Comparison of ENCODE assay signal across 15 cellular contexts in the genomic region with DNA sequence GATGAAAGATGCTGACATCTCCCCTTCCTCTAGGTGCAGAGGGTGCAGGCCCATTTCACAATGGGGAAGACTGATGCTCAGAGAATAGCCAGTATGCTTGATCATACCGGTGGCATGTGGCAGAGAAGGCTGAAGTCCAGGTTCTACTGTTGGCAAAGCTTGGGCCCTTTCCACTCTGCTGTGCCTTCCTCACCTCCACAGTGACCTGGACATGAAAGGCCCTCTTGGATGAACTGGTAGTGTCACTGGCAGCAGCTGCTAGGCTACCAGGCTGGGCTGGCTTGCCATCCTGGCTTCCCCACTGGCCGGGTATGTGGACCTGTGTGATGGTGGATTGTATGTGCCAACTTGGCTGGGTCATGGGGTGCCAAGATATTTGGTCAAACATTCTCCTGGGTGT.
A peak's percentile ranks its signal among the peaks of the same experiment; 100 is the strongest.
DNase-seq lines count a peak whose midpoint lies in the region; ATAC-seq, FAIRE-seq and TF ChIP-seq lines count a peak whose summit lies in the region.
"Had no signal": no experiment of that assay in that cellular context is flagged by ENCODE, and none has a peak within 500 bp of the region (broad histone marks: within the 10 kb centered on the region; RNA-seq: fewer than 3 reads in every experiment).

No MANE protein-coding gene starts in this region.

- H3K4me3 Mint-ChIP-seq in activated T-helper 1 cell treated with anti-CD3 and anti-CD28 coated beads, Interleukin-12 subunit alpha, Interleukin-12 subunit beta, Interleukin-2, Interleukin-4 antibody, amounts not matched to agents 30 ng/mL and 10 ng/mL and 1 ng/mL, durations not matched to agents 14 hours and 24 hours and 36 hours: no peak overlapping the region
- no peak overlapping the region for H3K4me3 Mint-ChIP-seq in stimulated activated naive B cell treated with anti-CD40 and anti-IgM and Interleukin-4, amounts not matched to agents 10 μg/mL and 1 μg/mL and 100 μg/mL, for 72 hours
- H3K4me3 Mint-ChIP-seq: B cell; CD4-positive, alpha-beta T cell; GM23338; H9 had no signal

- WGBS in right lobe of liver (ENCODE audit: insufficient coverage, low coverage, low lambda C conversion rate, missing lambda C conversion rate): no CpG with 5 or more reads among the region's 2 CpGs

- intact Hi-C loops in activated T-helper 1 cell treated with anti-CD3 and anti-CD28 coated beads, Interleukin-12 subunit alpha, Interleukin-12 subunit beta, Interleukin-2, Interleukin-4 antibody, amounts not matched to agents 30 ng/mL and 10 ng/mL and 1 ng/mL, durations not matched to agents 14 hours and 24 hours and 36 hours (cut with micrococcal nuclease): no loop called here
- intact Hi-C loops in right lobe of liver (cut with DNase I) (no loop called here), breast epithelium (cut with DNase I; ENCODE audit: low total_unique reads) (no loop called here)

- TF ChIP-seq CTCF in RWPE2 (IDR thresholded peaks at IDR 0.05; ENCODE audit: poor library complexity, severe bottlenecking): no peak
- TF ChIP-seq CTCF in right lobe of liver (IDR thresholded peaks at IDR 0.05): no peak
- TF ChIP-seq CTCF in breast epithelium (IDR thresholded peaks at IDR 0.05): no peak

- H3K9me3 ChIP-seq in RWPE2 (ENCODE audit: severe bottlenecking): no peaks in the 10 kb centered on the region
- H3K9me3 ChIP-seq in right lobe of liver: no peaks in the 10 kb centered on the region
- no peaks in the 10 kb centered on the region for H3K9me3 ChIP-seq in breast epithelium

- H3K36me3 ChIP-seq in RWPE2 (ENCODE audit: low read depth) (no peaks in the 10 kb centered on the region), right lobe of liver (no peaks in the 10 kb centered on the region), breast epithelium (no peaks in the 10 kb centered on the region)

- FAIRE-seq in RCC 7860 (lab: Jason Lieb, UNC): no peak
- FAIRE-seq: A204.1 had no signal

- TF ChIP-seq POLR2A in right lobe of liver (IDR thresholded peaks at IDR 0.05): no peak
- no peak for TF ChIP-seq POLR2A in breast epithelium (IDR thresholded peaks at IDR 0.05)

- no peaks in the 10 kb centered on the region for H3K27me3 Mint-ChIP-seq in activated T-helper 1 cell treated with anti-CD3 and anti-CD28 coated beads, Interleukin-12 subunit alpha, Interleukin-12 subunit beta, Interleukin-2, Interleukin-4 antibody, amounts not matched to agents 30 ng/mL and 10 ng/mL and 1 ng/mL, durations not matched to agents 14 hours and 24 hours and 36 hours (ENCODE audit: insufficient read depth)
- peaks cover 0 to 9% of the 10 kb centered on the region in 2 donors for H3K27me3 Mint-ChIP-seq in stimulated activated naive B cell treated with anti-CD40 and anti-IgM and Interleukin-4, amounts not matched to agents 10 μg/mL and 1 μg/mL and 100 μg/mL, for 72 hours
- H3K27me3 Mint-ChIP-seq: CD4-positive, alpha-beta T cell had no signal

- H3K27ac Mint-ChIP-seq in activated T-helper 1 cell treated with anti-CD3 and anti-CD28 coated beads, Interleukin-12 subunit alpha, Interleukin-12 subunit beta, Interleukin-2, Interleukin-4 antibody, amounts not matched to agents 30 ng/mL and 10 ng/mL and 1 ng/mL, durations not matched to agents 14 hours and 24 hours and 36 hours: peak overlapping the region; percentile 42
- H3K27ac Mint-ChIP-seq in stimulated activated naive B cell treated with anti-CD40 and anti-IgM and Interleukin-4, amounts not matched to agents 10 μg/mL and 1 μg/mL and 100 μg/mL, for 72 hours: peak overlapping the region; percentile 56
- H3K27ac Mint-ChIP-seq: B cell; CD4-positive, alpha-beta T cell; GM23338 had no signal

- no peak overlapping the region for H3K27ac ChIP-seq in RWPE2 (ENCODE audit: poor library complexity, severe bottlenecking)
- H3K27ac ChIP-seq in right lobe of liver: peak overlapping the region in 2 of 3 donors; percentile 72 to 78
- H3K27ac ChIP-seq in breast epithelium: no peak overlapping the region

- ATAC-seq in RWPE2 (ENCODE audit: low read depth): 0 out of 3 replicates have a peak, but pooled peaks have one; percentile 14
- ATAC-seq in right lobe of liver: peak; percentile 51 to 87 (median 84)
- no peak for ATAC-seq in stimulated activated naive B cell treated with anti-CD40 and anti-IgM and Interleukin-4, amounts not matched to agents 10 μg/mL and 1 μg/mL and 100 μg/mL, for 72 hours (replicated peaks)
- ATAC-seq in GM18868 (IDR thresholded peaks at IDR 0.05; ENCODE audit: unreplicated experiment): no peak
- ATAC-seq: GM23338 had no signal

- DNase-seq in RWPE2 (ENCODE audit: low spot score) (no peak), right lobe of liver (peak in 2 of 3 donors; percentile 94 to 95), RCC 7860 (ENCODE audit: low spot score) (no peak), breast epithelium (ENCODE audit: low spot score in 2 of 2) (no peak)
- DNase-seq in activated T-helper 1 cell treated with anti-CD3 and anti-CD28 coated beads, Interleukin-12 subunit alpha, Interleukin-12 subunit beta, Interleukin-2, Interleukin-4 antibody, amounts not matched to agents 30 ng/mL and 10 ng/mL and 1 ng/mL, durations not matched to agents 14 hours and 24 hours and 36 hours (ENCODE audit: low spot score): no peak
- DNase-seq in stimulated activated naive B cell treated with anti-CD40 and anti-IgM and Interleukin-4, amounts not matched to agents 10 μg/mL and 1 μg/mL and 100 μg/mL, for 72 hours: no peak
- DNase-seq: C1 segment of cervical spinal cord; Calu3; CD4-positive, alpha-beta T cell; DMS 273 treated with DMSO at 0.1 percent for 48 hours; H9 had no signal

- H3K9me3 Mint-ChIP-seq in activated T-helper 1 cell treated with anti-CD3 and anti-CD28 coated beads, Interleukin-12 subunit alpha, Interleukin-12 subunit beta, Interleukin-2, Interleukin-4 antibody, amounts not matched to agents 30 ng/mL and 10 ng/mL and 1 ng/mL, durations not matched to agents 14 hours and 24 hours and 36 hours: no peaks in the 10 kb centered on the region
- H3K9me3 Mint-ChIP-seq in stimulated activated naive B cell treated with anti-CD40 and anti-IgM and Interleukin-4, amounts not matched to agents 10 μg/mL and 1 μg/mL and 100 μg/mL, for 72 hours: no peaks in the 10 kb centered on the region
- H3K9me3 Mint-ChIP-seq: CD4-positive, alpha-beta T cell; GM23338; H9 had no signal

- H3K27me3 ChIP-seq in RWPE2 (ENCODE audit: insufficient read depth, poor library complexity, severe bottlenecking) (no peaks in the 10 kb centered on the region), right lobe of liver (no peaks in the 10 kb centered on the region), breast epithelium (no peaks in the 10 kb centered on the region)

- no peak overlapping the region for H3K4me3 ChIP-seq in RWPE2 (ENCODE audit: severe bottlenecking)
- no peak overlapping the region for H3K4me3 ChIP-seq in right lobe of liver
- no peak overlapping the region for H3K4me3 ChIP-seq in breast epithelium
- H3K4me3 ChIP-seq: GM23338 had no signal

- peaks cover 5% of the 10 kb centered on the region for H3K36me3 Mint-ChIP-seq in activated T-helper 1 cell treated with anti-CD3 and anti-CD28 coated beads, Interleukin-12 subunit alpha, Interleukin-12 subunit beta, Interleukin-2, Interleukin-4 antibody, amounts not matched to agents 30 ng/mL and 10 ng/mL and 1 ng/mL, durations not matched to agents 14 hours and 24 hours and 36 hours (ENCODE audit: low read depth)
- peaks cover 0 to 4% of the 10 kb centered on the region in 2 donors for H3K36me3 Mint-ChIP-seq in stimulated activated naive B cell treated with anti-CD40 and anti-IgM and Interleukin-4, amounts not matched to agents 10 μg/mL and 1 μg/mL and 100 μg/mL, for 72 hours

- H3K4me1 ChIP-seq in RWPE2 (ENCODE audit: insufficient read depth, poor library complexity, severe bottlenecking) (no peaks in the 10 kb centered on the region), right lobe of liver (peaks cover 0 to 58% (median 29%) of the 10 kb centered on the region in 4 donors), breast epithelium (no peaks in the 10 kb centered on the region)

- peaks cover 85% of the 10 kb centered on the region for H3K4me1 Mint-ChIP-seq in activated T-helper 1 cell treated with anti-CD3 and anti-CD28 coated beads, Interleukin-12 subunit alpha, Interleukin-12 subunit beta, Interleukin-2, Interleukin-4 antibody, amounts not matched to agents 30 ng/mL and 10 ng/mL and 1 ng/mL, durations not matched to agents 14 hours and 24 hours and 36 hours (ENCODE audit: low read depth)
- H3K4me1 Mint-ChIP-seq in stimulated activated naive B cell treated with anti-CD40 and anti-IgM and Interleukin-4, amounts not matched to agents 10 μg/mL and 1 μg/mL and 100 μg/mL, for 72 hours: peaks cover 18 to 37% of the 10 kb centered on the region in 2 donors

Comparison
In these comparisons a context has a peak if more than half of its experiments do, and no peak if none do; other contexts are left out.
1. ATAC-seq: peak in RWPE2 (single experiment) and right lobe of liver (4 of 4); none in stimulated activated naive B cell treated with anti-CD40 and anti-IgM and Interleukin-4, amounts not matched to agents 10 μg/mL and 1 μg/mL and 100 μg/mL, for 72 hours (0 of 2) and GM18868 (single experiment).
2. DNase-seq: peak in right lobe of liver (2 of 3); none in RWPE2 (single experiment), activated T-helper 1 cell treated with anti-CD3 and anti-CD28 coated beads, Interleukin-12 subunit alpha, Interleukin-12 subunit beta, Interleukin-2, Interleukin-4 antibody, amounts not matched to agents 30 ng/mL and 10 ng/mL and 1 ng/mL, durations not matched to agents 14 hours and 24 hours and 36 hours (single experiment), stimulated activated naive B cell treated with anti-CD40 and anti-IgM and Interleukin-4, amounts not matched to agents 10 μg/mL and 1 μg/mL and 100 μg/mL, for 72 hours (single experiment), RCC 7860 (single experiment) and breast epithelium (0 of 2).
3. H3K27ac ChIP-seq: peak in right lobe of liver (2 of 3); none in RWPE2 (single experiment) and breast epithelium (0 of 2).